Comparison of ENCODE assay signal across 11 cellular contexts in the genomic region with DNA sequence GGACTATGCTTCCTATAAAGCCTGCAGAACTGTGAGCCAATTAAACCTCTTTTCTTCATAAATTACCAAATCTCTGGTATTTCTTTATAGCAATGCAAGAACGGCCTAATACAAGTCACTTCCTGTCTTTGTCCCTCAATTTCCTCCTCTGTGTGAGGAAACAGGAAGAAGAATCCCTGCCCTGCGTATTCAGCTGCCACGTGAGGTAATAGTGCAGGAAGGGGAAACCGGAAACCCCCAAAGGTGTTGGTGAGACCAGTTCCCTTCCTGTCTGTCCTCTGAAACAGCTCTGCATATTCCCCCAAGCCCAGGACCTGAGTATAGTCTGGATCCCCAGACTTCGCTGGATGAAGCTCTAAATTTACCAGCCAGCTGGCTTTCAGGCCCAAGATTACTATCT. TPM values are rescaled to one million over a fixed set of nuclear protein-coding genes. Genes with fewer than 3 reads are reported as not detected.
DNase-seq lines count a peak whose midpoint lies in the region; ATAC-seq and TF ChIP-seq lines count a peak whose summit lies in the region.
"Had no signal": no experiment of that assay in that cellular context is flagged by ENCODE, and none has a peak within 500 bp of the region (broad histone marks: within the 10 kb centered on the region; RNA-seq: fewer than 3 reads in every experiment).

No MANE protein-coding gene starts in this region.

- DNase-seq in activated CD4-positive, alpha-beta T cell treated with anti-CD3 and anti-CD28 coated beads for 36 hours, result no peak
- DNase-seq in activated CD4-positive, alpha-beta T cell treated with anti-CD3 and anti-CD28 coated beads for 48 hours, result no peak
- DNase-seq in OCI-LY7 (ENCODE audit: low spot score), result no peak
- DNase-seq in endodermal cell, result peak; percentile 8
- no peak for DNase-seq in gastrocnemius medialis
- no peak for DNase-seq in aorta
- no peak for DNase-seq in EL
- DNase-seq: NCI-H1417, pancreas had no signal

- H3K4me2 ChIP-seq in OCI-LY7 (ENCODE audit: low read length), result no peak overlapping the region

- intact Hi-C loops in activated CD4-positive, alpha-beta T cell treated with anti-CD3 and anti-CD28 coated beads for 36 hours (cut with DNase I, micrococcal nuclease), result no loop called here
- intact Hi-C loops in OCI-LY7 (cut with micrococcal nuclease; ENCODE audit: unreplicated experiment), result loop anchor here (10.0 kb wide), 1 partner anchor 118 kb away; no protein-coding TSS in a partner anchor
- intact Hi-C loops in gastrocnemius medialis (cut with DNase I; ENCODE audit: low total_unique reads), result no loop called here
- intact Hi-C loops in aorta (cut with DNase I), result no loop called here

- H3K9me2 ChIP-seq in OCI-LY7 (ENCODE audit: insufficient read depth, low read length), result no peaks in the 10 kb centered on the region

- no peak for TF ChIP-seq CTCF in OCI-LY7 (conservative IDR thresholded peaks at IDR 0.05; ENCODE audit: low read length)
- TF ChIP-seq CTCF in endodermal cell (conservative IDR thresholded peaks at IDR 0.05), result no peak
- no peak for TF ChIP-seq CTCF in gastrocnemius medialis (IDR thresholded peaks at IDR 0.05 in 4 of 5, conservative IDR thresholded peaks at IDR 0.05 in 1 of 5)

- H3K27me3 Mint-ChIP-seq in activated CD4-positive, alpha-beta T cell treated with anti-CD3 and anti-CD28 coated beads for 36 hours, result no peaks in the 10 kb centered on the region
- H3K27me3 Mint-ChIP-seq in endodermal cell (ENCODE audit: insufficient read depth), result no peaks in the 10 kb centered on the region

- H3K27me3 ChIP-seq in endodermal cell (ENCODE audit: control insufficient read depth, insufficient read depth, low read length, poor library complexity, severe bottlenecking) (no peaks in the 10 kb centered on the region), gastrocnemius medialis (no peaks in the 10 kb centered on the region), aorta (ENCODE audit: control insufficient read depth in 1 of 2, insufficient read depth in 2 of 2, low read length in 1 of 2) (no peaks in the 10 kb centered on the region)
- H3K27me3 ChIP-seq: pancreas had no signal

- H3K4me3 Mint-ChIP-seq in activated CD4-positive, alpha-beta T cell treated with anti-CD3 and anti-CD28 coated beads for 36 hours, result no peak overlapping the region
- no peak overlapping the region for H3K4me3 Mint-ChIP-seq in endodermal cell

- ATAC-seq in activated CD4-positive, alpha-beta T cell treated with anti-CD3 and anti-CD28 coated beads for 36 hours, result peak; percentile 25
- no peak for ATAC-seq in gastrocnemius medialis
- ATAC-seq in aorta (ENCODE audit: low FRiP score), result no peak
- no peak for ATAC-seq in HG02852 (IDR thresholded peaks at IDR 0.05; ENCODE audit: unreplicated experiment)
- ATAC-seq: HCT116, pancreas had no signal

- H3K36me3 ChIP-seq in OCI-LY7 (ENCODE audit: insufficient read depth, low read length) (no peaks in the 10 kb centered on the region), endodermal cell (ENCODE audit: control insufficient read depth, insufficient read depth, low read length) (no peaks in the 10 kb centered on the region), gastrocnemius medialis (no peaks in the 10 kb centered on the region), aorta (ENCODE audit: control insufficient read depth in 1 of 2, insufficient read depth in 2 of 2, low read length in 1 of 2) (no peaks in the 10 kb centered on the region)
- H3K36me3 ChIP-seq: pancreas had no signal

- no peaks in the 10 kb centered on the region for H4K20me1 ChIP-seq in OCI-LY7 (ENCODE audit: insufficient read depth, low read length)

- no peak overlapping the region for H3K27ac ChIP-seq in OCI-LY7 (ENCODE audit: low read depth, low read length, poor library complexity, severe bottlenecking)
- H3K27ac ChIP-seq in endodermal cell (ENCODE audit: low read depth, low read length), result no peak overlapping the region
- H3K27ac ChIP-seq in gastrocnemius medialis, result peak overlapping the region; percentile 21 to 46 (median 36)
- no peak overlapping the region for H3K27ac ChIP-seq in aorta (ENCODE audit: low read depth in 1 of 2, low read length in 2 of 2)

- peaks cover 7% of the 10 kb centered on the region for H3K4me1 ChIP-seq in OCI-LY7 (ENCODE audit: insufficient read depth, low read length, poor library complexity, severe bottlenecking)
- H3K4me1 ChIP-seq in endodermal cell (ENCODE audit: control insufficient read depth, insufficient read depth, low read length), result no peaks in the 10 kb centered on the region
- H3K4me1 ChIP-seq in gastrocnemius medialis, result peaks cover 0 to 10% of the 10 kb centered on the region in 2 donors
- H3K4me1 ChIP-seq in aorta (ENCODE audit: control insufficient read depth in 1 of 2, insufficient read depth in 2 of 2, low read length in 2 of 2), result peaks cover 0 to 1% of the 10 kb centered on the region in 2 donors

- in situ Hi-C loops in gastrocnemius medialis (cut with MboI; ENCODE audit: low sequenced_read_pairs in 4 of 4), result no loop called here

- WGBS in endodermal cell (ENCODE audit: insufficient coverage in 1 of 2, insufficient read length in 1 of 2), 2 experiments, result 96 to 97% methylated on average over 5 of the region's 5 CpGs
- 92 to 94% methylated on average over 5 of the region's 5 CpGs for WGBS in aorta, 2 donors

- H2AFZ ChIP-seq in OCI-LY7 (ENCODE audit: low read length), result peak overlapping the region; percentile 47; the same call in 1 of the 2 replicates

- H3K9me3 Mint-ChIP-seq in activated CD4-positive, alpha-beta T cell treated with anti-CD3 and anti-CD28 coated beads for 36 hours (ENCODE audit: low read depth), result peaks cover 18% of the 10 kb centered on the region
- peaks cover 26% of the 10 kb centered on the region for H3K9me3 Mint-ChIP-seq in endodermal cell

- CTCF ChIA-PET in activated CD4-positive, alpha-beta T cell treated with anti-CD3 and anti-CD28 coated beads for 36 hours (lab: Charles Lee), result interaction anchor here (0.7 to 2.1 kb wide), 3 partner anchors 15 to 29 kb away, joined by 3 to 5 read pairs (median 3); partner anchors contain the start of gene PTPN23
- CTCF ChIA-PET in OCI-LY7 (lab: Charles Lee; ENCODE audit: unreplicated experiment), result no interaction called here

- POLR2A ChIA-PET in activated CD4-positive, alpha-beta T cell treated with anti-CD3 and anti-CD28 coated beads for 36 hours (lab: Charles Lee), result no interaction called here
- POLR2A ChIA-PET in OCI-LY7 (lab: Charles Lee), result interaction anchor here (0.9 kb wide), 1 partner anchor 278 kb away, joined by 3 read pairs; no protein-coding TSS in a partner anchor

- peaks cover 18% of the 10 kb centered on the region for H3K9me3 ChIP-seq in OCI-LY7 (ENCODE audit: low read length)
- H3K9me3 ChIP-seq in endodermal cell (ENCODE audit: control insufficient read depth, low read length), result peaks cover 14% of the 10 kb centered on the region
- H3K9me3 ChIP-seq in gastrocnemius medialis, result no peaks in the 10 kb centered on the region
- peaks cover 2% of the 10 kb centered on the region for H3K9me3 ChIP-seq in aorta (ENCODE audit: control insufficient read depth, low read length)
- H3K9me3 ChIP-seq: pancreas had no signal

- no peak for TF ChIP-seq POLR2A in gastrocnemius medialis (IDR thresholded peaks at IDR 0.05)

- no peak overlapping the region for H3K4me3 ChIP-seq in OCI-LY7 (ENCODE audit: low read depth, low read length, poor library complexity, severe bottlenecking)
- no peak overlapping the region for H3K4me3 ChIP-seq in endodermal cell (ENCODE audit: low read length)
- no peak overlapping the region for H3K4me3 ChIP-seq in gastrocnemius medialis
- H3K4me3 ChIP-seq in aorta (ENCODE audit: low read length in 2 of 2), result no peak overlapping the region
- H3K4me3 ChIP-seq: pancreas had no signal

- peaks cover 11% of the 10 kb centered on the region for H3K36me3 Mint-ChIP-seq in activated CD4-positive, alpha-beta T cell treated with anti-CD3 and anti-CD28 coated beads for 36 hours (ENCODE audit: low read depth)
- H3K36me3 Mint-ChIP-seq in endodermal cell (ENCODE audit: low read depth), result peaks cover 7% of the 10 kb centered on the region

- no peaks in the 10 kb centered on the region for H3K79me2 ChIP-seq in OCI-LY7 (ENCODE audit: insufficient read depth, low read depth, low read length)

- H3K4me1 Mint-ChIP-seq in activated CD4-positive, alpha-beta T cell treated with anti-CD3 and anti-CD28 coated beads for 36 hours, result peaks cover 15% of the 10 kb centered on the region
- H3K4me1 Mint-ChIP-seq in endodermal cell, result no peaks in the 10 kb centered on the region

- no peak overlapping the region for H3K9ac ChIP-seq in endodermal cell (ENCODE audit: extremely low read depth, low read length, poor library complexity, severe bottlenecking)

- BruUV-seq in OCI-LY7 (replicated peaks; lab: Mats Ljungman, UMichigan), result no TSS peak

- H3K27ac Mint-ChIP-seq in activated CD4-positive, alpha-beta T cell treated with anti-CD3 and anti-CD28 coated beads for 36 hours, result peak overlapping the region; percentile 51
- no peak overlapping the region for H3K27ac Mint-ChIP-seq in endodermal cell

RNA-seq across cellular contexts. Expression of gene PTPN23, which starts 18.1 kb away (rescaled TPM):
- total RNA-seq in activated CD4-positive, alpha-beta T cell treated with anti-CD3 and anti-CD28 coated beads for 36 hours, result 10 to 100 TPM; 25.9 to 29.4 TPM
- total RNA-seq in OCI-LY7 (2014; rRNA removed; shearing (Covaris generic)), result 13.6 and 15.5 TPM in 2 replicates
- total RNA-seq in OCI-LY7 (2022) (40.0 and 41.1 TPM in 2 replicates), endodermal cell (10 to 100 TPM; 44.2 to 54.1 TPM), gastrocnemius medialis (10 to 100 TPM; 10.5 to 37.3 (median 23.7) TPM), aorta (10 to 100 TPM; 38.9 to 44.0 TPM)
- polyA plus RNA-seq in endodermal cell (2013, experiment 1 of 2), result 40.5 TPM
- polyA plus RNA-seq in endodermal cell (2013, experiment 2 of 2), result 32.4 TPM
- 10 to 100 TPM in 1 of 2 donors, 1 to 10 TPM in 1; 7.1 to 17.7 TPM for polyA plus RNA-seq in aorta

Comparison
In these comparisons a context has a peak if more than half of its experiments do, and no peak if none do; other contexts are left out.
1. H3K27ac ChIP-seq: peak in gastrocnemius medialis (4 of 4); none in OCI-LY7 (single experiment), endodermal cell (single experiment) and aorta (0 of 2).